Comparison of ENCODE assay signal across 11 cellular contexts in genomic region chr17:56779306-56779705, GRCh38. TPM values are rescaled to one million over a fixed set of nuclear protein-coding genes. Genes with fewer than 3 reads are reported as not detected.
DNase-seq lines count a peak whose midpoint lies in the region; ATAC-seq and TF ChIP-seq lines count a peak whose summit lies in the region.
"Had no signal": no experiment of that assay in that cellular context is flagged by ENCODE, and none has a peak within 500 bp of the region (broad histone marks: within the 10 kb centered on the region; RNA-seq: fewer than 3 reads in every experiment).

No MANE protein-coding gene starts in this region.

- peak overlapping the region; percentile 77 for H3K27ac ChIP-seq in CD4-positive, alpha-beta T cell (ENCODE audit: low read depth, low read length)
- H3K27ac ChIP-seq in IMR-90 (ENCODE audit: insufficient read depth, low read length): no peak overlapping the region
- H3K27ac ChIP-seq in naive thymus-derived CD4-positive, alpha-beta T cell (ENCODE audit: low read depth, low read length): peak overlapping the region; percentile 82
- H3K27ac ChIP-seq in brain microvascular endothelial cell: no peak overlapping the region
- H3K27ac ChIP-seq: pancreas, tibial artery had no signal

- H3K18ac ChIP-seq in IMR-90 (ENCODE audit: low read depth, low read length): peak overlapping the region; percentile 1; the same call in 1 of the 2 replicates

- dilution Hi-C loops in IMR-90 (cut with HindIII; ENCODE audit: low sequenced_read_pairs, unreplicated experiment): no loop called here

- ATAC-seq in CD4-positive, alpha-beta T cell (ENCODE audit: poor library complexity): no peak
- ATAC-seq in IMR-90 (ENCODE audit: low read depth) (no peak), HG02938 (IDR thresholded peaks at IDR 0.05; ENCODE audit: unreplicated experiment) (no peak)
- ATAC-seq in activated CD8-positive, alpha-beta T cell treated with anti-CD3 and anti-CD28 coated beads, Interleukin-2, amount 10 ng/mL, durations not matched to agents 7 days and 5 days: no peak
- no peak for ATAC-seq in naive thymus-derived CD4-positive, alpha-beta T cell

- H3K36me3 Mint-ChIP-seq in CD4-positive, alpha-beta T cell (ENCODE audit: low read depth): no peaks in the 10 kb centered on the region
- no peaks in the 10 kb centered on the region for H3K36me3 Mint-ChIP-seq in activated CD8-positive, alpha-beta T cell treated with anti-CD3 and anti-CD28 coated beads, Interleukin-2, amount 10 ng/mL, durations not matched to agents 7 days and 5 days (ENCODE audit: low read depth)
- H3K36me3 Mint-ChIP-seq in naive thymus-derived CD4-positive, alpha-beta T cell: no peaks in the 10 kb centered on the region

- no peak overlapping the region for H3K9ac ChIP-seq in IMR-90 (ENCODE audit: low read depth, low read length)

- no peak overlapping the region for H4K5ac ChIP-seq in IMR-90 (ENCODE audit: low read depth, low read length)

- peak overlapping the region; percentile 6 for H2AK9ac ChIP-seq in IMR-90 (replicated peaks; ENCODE audit: low read depth, low read length, poor library complexity)

- peak overlapping the region; percentile 6 for H2BK5ac ChIP-seq in IMR-90 (ENCODE audit: low read depth, low read length, poor library complexity, severe bottlenecking)

- H3K4me1 ChIP-seq in IMR-90 (ENCODE audit: control insufficient read depth, insufficient read depth, low read length): peaks cover 4% of the 10 kb centered on the region
- H3K4me1 ChIP-seq in naive thymus-derived CD4-positive, alpha-beta T cell (ENCODE audit: control insufficient read depth in 2 of 2, insufficient read depth in 2 of 2, low read length in 2 of 2): peaks cover 0 to 18% of the 10 kb centered on the region in 2 donors
- no peaks in the 10 kb centered on the region; the same call in none of the 2 replicates for H3K4me1 ChIP-seq in HAP-1
- H3K4me1 ChIP-seq: pancreas had no signal

- peak overlapping the region; percentile 1 for H3K14ac ChIP-seq in IMR-90 (replicated peaks; ENCODE audit: low read depth, low read length)

- peak overlapping the region; percentile 54 for H2AK5ac ChIP-seq in IMR-90 (ENCODE audit: low read depth, low read length)

- H3K27ac Mint-ChIP-seq in CD4-positive, alpha-beta T cell: peak overlapping the region; percentile 97
- no peak overlapping the region for H3K27ac Mint-ChIP-seq in activated CD8-positive, alpha-beta T cell treated with anti-CD3 and anti-CD28 coated beads, Interleukin-2, amount 10 ng/mL, durations not matched to agents 7 days and 5 days
- H3K27ac Mint-ChIP-seq in naive thymus-derived CD4-positive, alpha-beta T cell: peak overlapping the region; percentile 92 to 100 (median 96)

- 86% methylated on average over 2 of the region's 4 CpGs; no CpG with 5 or more reads in 1 of the 2 experiments for WGBS in IMR-90 (ENCODE audit: extremely low coverage in 2 of 2, insufficient read length in 1 of 2), 2 experiments

- H3K27me3 Mint-ChIP-seq in CD4-positive, alpha-beta T cell: no peaks in the 10 kb centered on the region
- peaks cover 19% of the 10 kb centered on the region for H3K27me3 Mint-ChIP-seq in activated CD8-positive, alpha-beta T cell treated with anti-CD3 and anti-CD28 coated beads, Interleukin-2, amount 10 ng/mL, durations not matched to agents 7 days and 5 days (ENCODE audit: low read depth)
- peaks cover 0 to 5% (median 0%) of the 10 kb centered on the region in 5 donors for H3K27me3 Mint-ChIP-seq in naive thymus-derived CD4-positive, alpha-beta T cell

- peak overlapping the region; percentile 22 for H4K91ac ChIP-seq in IMR-90 (ENCODE audit: insufficient read depth, low read depth, low read length)

- TF ChIP-seq CTCF in CD4-positive, alpha-beta T cell (IDR thresholded peaks at IDR 0.05): no peak
- no peak for TF ChIP-seq CTCF in IMR-90 (conservative IDR thresholded peaks at IDR 0.05; ENCODE audit: low read depth, low read length)
- no peak for TF ChIP-seq CTCF in brain microvascular endothelial cell (IDR thresholded peaks at IDR 0.05; ENCODE audit: low read depth, low read length, missing control alignments)

- TF ChIP-seq RAD21 in IMR-90 (IDR thresholded peaks at IDR 0.05; ENCODE audit: low read length): no peak

- no TSS peak for BruUV-seq in IMR-90 (replicated peaks; lab: Mats Ljungman, UMichigan)

- H3K9me3 ChIP-seq in CD4-positive, alpha-beta T cell (ENCODE audit: control insufficient read depth, low read length): no peaks in the 10 kb centered on the region
- H3K9me3 ChIP-seq in IMR-90 (ENCODE audit: control insufficient read depth, insufficient read depth, low read length): no peaks in the 10 kb centered on the region
- no peaks in the 10 kb centered on the region for H3K9me3 ChIP-seq in naive thymus-derived CD4-positive, alpha-beta T cell (ENCODE audit: control insufficient read depth in 2 of 3, low read length in 3 of 3)
- no peaks in the 10 kb centered on the region for H3K9me3 ChIP-seq in HAP-1
- H3K9me3 ChIP-seq: pancreas, tibial artery had no signal

- no peaks in the 10 kb centered on the region for H3K9me3 Mint-ChIP-seq in CD4-positive, alpha-beta T cell
- no peaks in the 10 kb centered on the region for H3K9me3 Mint-ChIP-seq in activated CD8-positive, alpha-beta T cell treated with anti-CD3 and anti-CD28 coated beads, Interleukin-2, amount 10 ng/mL, durations not matched to agents 7 days and 5 days (ENCODE audit: insufficient read depth)
- H3K9me3 Mint-ChIP-seq in naive thymus-derived CD4-positive, alpha-beta T cell: no peaks in the 10 kb centered on the region

- CTCF ChIA-PET in CD4-positive, alpha-beta T cell (lab: Charles Lee): interaction anchor here (1.1 to 1.8 kb wide), 9 partner anchors 16 to 1253 kb away, joined by 3 to 18 read pairs (median 5); partner anchors contain the start of gene NOG
- CTCF ChIA-PET in IMR-90 (lab: Yijun Ruan, JAX): interaction anchor here (0.7 to 3.2 kb wide), 14 partner anchors 9 to 288 kb away, joined by 3 to 30 read pairs (median 5); partner anchors contain the start of gene NOG
- CTCF ChIA-PET in activated CD8-positive, alpha-beta T cell treated with anti-CD3 and anti-CD28 coated beads, Interleukin-2, amount 10 ng/mL, durations not matched to agents 7 days and 5 days (lab: Charles Lee): interaction anchor here (0.7 to 5.3 kb wide), 30 partner anchors 8 to 280 kb away, joined by 3 to 82 read pairs (median 7); partner anchors contain the start of gene NOG
- CTCF ChIA-PET in naive thymus-derived CD4-positive, alpha-beta T cell (lab: Charles Lee): interaction anchor here (0.9 to 4.7 kb wide), 17 partner anchors 8 to 282 kb away, joined by 3 to 63 read pairs (median 4); partner anchors contain the start of gene NOG

- H3K9me1 ChIP-seq in IMR-90 (ENCODE audit: insufficient read depth, low read length): peaks cover 7% of the 10 kb centered on the region

- H2BK20ac ChIP-seq in IMR-90 (ENCODE audit: low read depth, low read length): peak overlapping the region; percentile 11

- no peak overlapping the region for H3K56ac ChIP-seq in IMR-90 (ENCODE audit: extremely low read depth, insufficient read depth, low read length)

- H3K4me3 Mint-ChIP-seq in CD4-positive, alpha-beta T cell: peak overlapping the region; percentile 90
- peak overlapping the region; percentile 82 for H3K4me3 Mint-ChIP-seq in activated CD8-positive, alpha-beta T cell treated with anti-CD3 and anti-CD28 coated beads, Interleukin-2, amount 10 ng/mL, durations not matched to agents 7 days and 5 days
- peak overlapping the region; percentile 87 to 99 (median 92) for H3K4me3 Mint-ChIP-seq in naive thymus-derived CD4-positive, alpha-beta T cell

- H2BK120ac ChIP-seq in IMR-90 (ENCODE audit: low read depth, low read length): peak overlapping the region; percentile 41

- TF ChIP-seq POLR2A in IMR-90 (IDR thresholded peaks at IDR 0.05; ENCODE audit: low read depth, low read length): no peak

- H3K4me1 Mint-ChIP-seq in CD4-positive, alpha-beta T cell (ENCODE audit: low read depth): peaks cover 26% of the 10 kb centered on the region
- peaks cover 16% of the 10 kb centered on the region for H3K4me1 Mint-ChIP-seq in activated CD8-positive, alpha-beta T cell treated with anti-CD3 and anti-CD28 coated beads, Interleukin-2, amount 10 ng/mL, durations not matched to agents 7 days and 5 days (ENCODE audit: low read depth)
- H3K4me1 Mint-ChIP-seq in naive thymus-derived CD4-positive, alpha-beta T cell: peaks cover 19 to 37% (median 31%) of the 10 kb centered on the region in 7 donors

- H4K20me1 ChIP-seq in IMR-90 (ENCODE audit: insufficient read depth, low read length): no peaks in the 10 kb centered on the region

- no peak overlapping the region for H3K4me2 ChIP-seq in IMR-90 (ENCODE audit: low read depth, low read length)

- H3K36me3 ChIP-seq in IMR-90 (ENCODE audit: control insufficient read depth, insufficient read depth, low read length) (no peaks in the 10 kb centered on the region), HAP-1 (replicated peaks) (no peaks in the 10 kb centered on the region), brain microvascular endothelial cell (replicated peaks) (no peaks in the 10 kb centered on the region)
- H3K36me3 ChIP-seq in naive thymus-derived CD4-positive, alpha-beta T cell (ENCODE audit: control insufficient read depth in 2 of 3, insufficient read depth in 3 of 3, low read length in 3 of 3): no peaks in the 10 kb centered on the region
- H3K36me3 ChIP-seq: pancreas, tibial artery had no signal

- no peaks in the 10 kb centered on the region for H3K79me1 ChIP-seq in IMR-90 (ENCODE audit: low read depth in 1 of 2, low read length in 2 of 2)

- peak overlapping the region; percentile 76 for H3K4ac ChIP-seq in IMR-90 (ENCODE audit: low read depth, low read length)

- H3K4me3 ChIP-seq in IMR-90 (ENCODE audit: insufficient read depth, low read depth, low read length) (no peak overlapping the region), HAP-1 (no peak overlapping the region), brain microvascular endothelial cell (ENCODE audit: low read depth, low read length) (no peak overlapping the region)
- H3K4me3 ChIP-seq in naive thymus-derived CD4-positive, alpha-beta T cell (ENCODE audit: low read length): peak overlapping the region; percentile 62

- in situ Hi-C loops in IMR-90 (cut with MboI; ENCODE audit: low sequenced_read_pairs): loop anchor here (10.0 kb wide), 2 partner anchors 55 to 185 kb away; partner anchors contain the start of gene NOG
- in situ Hi-C loops in HAP-1 (cut with MboI; ENCODE audit: low sequenced_read_pairs): no loop called here
- in situ Hi-C loops in brain microvascular endothelial cell (cut with HindIII; ENCODE audit: low pct_ligation_motif_present, low sequenced_read_pairs): no loop called here

- peak overlapping the region; percentile 3; the same call in 2 of the 3 replicates for H2BK15ac ChIP-seq in IMR-90 (ENCODE audit: low read depth, low read length)

- POLR2A ChIA-PET in CD4-positive, alpha-beta T cell (lab: Charles Lee): interaction anchor here (0.8 to 2.1 kb wide), 14 partner anchors 10 to 1029 kb away, joined by 3 to 35 read pairs (median 6); partner anchors contain the start of genes C17orf67, DGKE, NOG and PCTP
- POLR2A ChIA-PET in IMR-90 (lab: Charles Lee; ENCODE audit: unreplicated experiment): no interaction called here
- POLR2A ChIA-PET in activated CD8-positive, alpha-beta T cell treated with anti-CD3 and anti-CD28 coated beads, Interleukin-2, amount 10 ng/mL, durations not matched to agents 7 days and 5 days (lab: Charles Lee): interaction anchor here (0.6 to 1.9 kb wide), 6 partner anchors 14 to 184 kb away, joined by 3 to 5 read pairs (median 4); no protein-coding TSS in a partner anchor
- POLR2A ChIA-PET in naive thymus-derived CD4-positive, alpha-beta T cell (lab: Charles Lee): interaction anchor here (0.8 to 2.1 kb wide), 14 partner anchors 8 to 185 kb away, joined by 3 to 27 read pairs (median 4); partner anchors contain the start of gene NOG

- no peak for DNase-seq in CD4-positive, alpha-beta T cell
- DNase-seq in IMR-90 (no peak), HAP-1 (ENCODE audit: low spot score in 2 of 2) (no peak), brain microvascular endothelial cell (no peak), HUDEP-2 (lab: John Stamatoyannopoulos, UW; ENCODE audit: unreplicated experiment in 76 of 76) (no peak)
- no peak for DNase-seq in activated CD8-positive, alpha-beta T cell treated with anti-CD3 and anti-CD28 coated beads, Interleukin-2, amount 10 ng/mL, durations not matched to agents 7 days and 5 days
- no peak for DNase-seq in naive thymus-derived CD4-positive, alpha-beta T cell
- DNase-seq: NCI-H1105, pancreas, tibial artery had no signal

- peak overlapping the region; percentile 27 to 49; a peak in 2 of 4 replicates for H4K8ac ChIP-seq in IMR-90 (ENCODE audit: low read depth in 2 of 2, low read length in 2 of 2)

- H2AFZ ChIP-seq in IMR-90 (replicated peaks; ENCODE audit: low read length, poor library complexity): peak overlapping the region; percentile 48

- intact Hi-C loops in CD4-positive, alpha-beta T cell (cut with DNase I, micrococcal nuclease): loop anchor here in 1 of 2 experiments (2.0 kb wide), 1 partner anchor 63 kb away; no protein-coding TSS in a partner anchor
- intact Hi-C loops in IMR-90 (cut with micrococcal nuclease): loop anchor here (2.0 kb wide), 1 partner anchor 23 kb away; no protein-coding TSS in a partner anchor
- intact Hi-C loops in naive thymus-derived CD4-positive, alpha-beta T cell (cut with micrococcal nuclease): loop anchor here (1.0 to 2.0 kb wide), 4 partner anchors 17 to 125 kb away; no protein-coding TSS in a partner anchor

- H3K27me3 ChIP-seq in CD4-positive, alpha-beta T cell (ENCODE audit: control insufficient read depth, insufficient read depth, low read length): no peaks in the 10 kb centered on the region
- no peaks in the 10 kb centered on the region for H3K27me3 ChIP-seq in IMR-90 (ENCODE audit: control insufficient read depth, insufficient read depth, low read length)
- no peaks in the 10 kb centered on the region for H3K27me3 ChIP-seq in naive thymus-derived CD4-positive, alpha-beta T cell (ENCODE audit: control insufficient read depth in 2 of 2, insufficient read depth in 2 of 2, low read length in 2 of 2)
- H3K27me3 ChIP-seq in HAP-1 (ENCODE audit: low read depth): no peaks in the 10 kb centered on the region
- peaks cover 2% of the 10 kb centered on the region for H3K27me3 ChIP-seq in brain microvascular endothelial cell (replicated peaks)
- H3K27me3 ChIP-seq: pancreas had no signal

- peak overlapping the region; percentile 37 for H3K23ac ChIP-seq in IMR-90 (ENCODE audit: low read depth, low read length)

RNA-seq across cellular contexts. Expression of gene C17orf67, which starts 54.4 kb away (rescaled TPM):
- 1 to 10 TPM; 4.3 to 4.8 TPM for total RNA-seq in CD4-positive, alpha-beta T cell
- 0.18 and 0.56 TPM in 2 replicates for total RNA-seq in IMR-90 (2012; rRNA removed)
- polyA plus RNA-seq in IMR-90 (2012; rRNA removed): 1.1 TPM in 2 replicates
- 0.34 and 0.87 TPM in 2 replicates for polyA plus RNA-seq in IMR-90 (2012; cell fraction: cytosol; rRNA removed)
- 1.5 and 2.4 TPM in 2 replicates for polyA plus RNA-seq in IMR-90 (2012; cell fraction: nucleus; rRNA removed; ENCODE audit: low replicate concordance)
- 1 to 10 TPM; 3.1 to 3.2 TPM for total RNA-seq in activated CD8-positive, alpha-beta T cell treated with anti-CD3 and anti-CD28 coated beads, Interleukin-2, amount 10 ng/mL, durations not matched to agents 7 days and 5 days
- total RNA-seq in naive thymus-derived CD4-positive, alpha-beta T cell: 1 to 10 TPM; 3.6 to 9.1 (median 5.4) TPM
- 1 to 10 TPM; 1.1 to 1.6 TPM for polyA plus RNA-seq in naive thymus-derived CD4-positive, alpha-beta T cell

RNA-seq across cellular contexts. Expression of gene DGKE, which starts 54.6 kb away (rescaled TPM):
- 10 to 100 TPM; 20.0 to 22.3 TPM for total RNA-seq in CD4-positive, alpha-beta T cell
- 4.7 and 5.0 TPM in 2 replicates for total RNA-seq in IMR-90 (2012; rRNA removed)
- polyA plus RNA-seq in IMR-90 (2012; rRNA removed): 2.4 and 3.9 TPM in 2 replicates
- 1.0 and 1.4 TPM in 2 replicates for polyA plus RNA-seq in IMR-90 (2012; cell fraction: cytosol; rRNA removed)
- 17.7 and 19.8 TPM in 2 replicates for polyA plus RNA-seq in IMR-90 (2012; cell fraction: nucleus; rRNA removed; ENCODE audit: low replicate concordance)
- 10 to 100 TPM; 30.8 to 31.1 TPM for total RNA-seq in activated CD8-positive, alpha-beta T cell treated with anti-CD3 and anti-CD28 coated beads, Interleukin-2, amount 10 ng/mL, durations not matched to agents 7 days and 5 days
- 10 to 100 TPM; 23.7 to 39.2 (median 35.6) TPM for total RNA-seq in naive thymus-derived CD4-positive, alpha-beta T cell
- 1 to 10 TPM; 5.0 to 7.1 TPM for polyA plus RNA-seq in naive thymus-derived CD4-positive, alpha-beta T cell

Comparison
In these comparisons a context has a peak if more than half of its experiments do, and no peak if none do; other contexts are left out.
1. H3K27ac ChIP-seq: peak in CD4-positive, alpha-beta T cell (single experiment) and naive thymus-derived CD4-positive, alpha-beta T cell (single experiment); none in IMR-90 (single experiment) and brain microvascular endothelial cell (single experiment).
2. Peak in every context shown above with its lines, with median percentiles within 50 percentile points of each other: H3K4me3 Mint-ChIP-seq.